1 cellular context compared by ENCODE assay signal in genomic region chr1:235124111-235124510, GRCh38.
TF ChIP-seq lines count a peak whose summit lies in the region.

No MANE protein-coding gene starts in this region.

TF ChIP-seq in GM12891, 5 proteins besides CTCF, POLR2A, EP300 and RAD21:
- no peak for TF ChIP-seq POU2F2 (IDR thresholded peaks at IDR 0.05; ENCODE audit: low read depth, low read length)
- TF ChIP-seq SPI1 (IDR thresholded peaks at IDR 0.05; ENCODE audit: low read depth, low read length): no peak
- TF ChIP-seq TAF1 (IDR thresholded peaks at IDR 0.05; ENCODE audit: low read depth, low read length): no peak
- no peak for TF ChIP-seq POLR2AphosphoS5 (IDR thresholded peaks at IDR 0.05; ENCODE audit: low read depth, low read length)
- TF ChIP-seq PAX5 (IDR thresholded peaks at IDR 0.05; ENCODE audit: insufficient read depth, low read length, severe bottlenecking): no peak
TF ChIP-seq in GM12891: peak in this region for 0.
